30 cellular contexts compared by ENCODE assay signal in the genomic region with DNA sequence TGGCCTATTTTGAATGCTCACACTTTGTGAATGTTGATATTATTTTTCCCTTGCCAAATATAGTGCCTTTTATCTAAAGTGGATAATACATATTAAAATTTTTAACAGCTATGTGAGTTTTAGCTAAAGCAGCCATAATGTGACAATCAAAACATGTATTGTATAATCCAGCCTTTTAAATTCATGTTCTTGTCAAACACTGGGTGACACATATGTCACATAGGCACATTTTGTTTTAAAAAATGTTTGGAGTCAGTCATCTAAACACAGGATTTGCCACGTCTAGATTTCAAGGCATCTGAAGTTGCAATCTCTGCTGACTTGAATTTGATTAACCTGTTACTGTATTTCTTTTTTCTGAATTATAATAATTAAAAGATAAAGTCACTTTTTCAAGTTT.
"Had no signal": no experiment of that assay in that cellular context is flagged by ENCODE, and none has a peak within 500 bp of the region (broad histone marks: within the 10 kb centered on the region; RNA-seq: fewer than 3 reads in every experiment).

No MANE protein-coding gene starts in this region.

- DNase-seq: naive thymus-derived CD8-positive, alpha-beta T cell; nephron progenitor cell; occipital lobe; ovary; posterior cingulate gyrus; psoas muscle; right cardiac atrium; right lobe of liver; sigmoid colon; small intestine; stimulated activated CD4-positive, alpha-beta T cell treated with anti-CD3 and anti-CD28 coated beads, Interleukin-15, amount 100 ng/mL, for 24 hours; stimulated activated CD4-positive, alpha-beta T cell treated with anti-CD3 and anti-CD28 coated beads, Interleukin-2, amount 100 ng/mL, for 24 hours; stimulated activated CD4-positive, alpha-beta T cell treated with anti-CD3 and anti-CD28 coated beads, Interleukin-2, amount 100 ng/mL, for 48 hours; stimulated activated CD4-positive, alpha-beta T cell treated with anti-CD3 and anti-CD28 coated beads, Interleukin-4, amount 100 ng/mL, for 24 hours; stimulated activated naive B cell treated with anti-CD40 and anti-IgM and Interleukin-4, amounts not matched to agents 10 μg/mL and 1 μg/mL and 100 μg/mL, for 72 hours; stimulated activated naive CD4-positive, alpha-beta T cell treated with Interleukin-2 at 50 U/mL for 16 hours; stomach; thyroid gland; trophoblast cell; upper lobe of left lung had no signal

- H2AFZ ChIP-seq: neural progenitor cell, parathyroid adenoma had no signal

- H3K27ac Mint-ChIP-seq: naive thymus-derived CD8-positive, alpha-beta T cell; natural killer cell treated with Interleukin-12 subunit alpha and Interleukin-12 subunit beta and Interleukin-15 and Interleukin-18, amount 100 ng/mL, for 72 hours; nephron progenitor cell; neural progenitor cell; progenitor cell of endocrine pancreas; stimulated activated effector memory CD8-positive, alpha-beta T cell treated with anti-CD3 and anti-CD28 coated beads, Interleukin-12 subunit alpha, Interleukin-12 subunit beta, amount 100 ng/mL, for 72 hours; stimulated activated naive B cell treated with anti-CD40 and anti-IgM and Interleukin-4, amounts not matched to agents 10 μg/mL and 1 μg/mL and 100 μg/mL, for 72 hours; stimulated activated naive CD8-positive, alpha-beta T cell treated with anti-CD3 and anti-CD28 coated beads, Interleukin-15, Interleukin-2, amounts not matched to agents 100 ng/mL and 50 ng/mL, for 24 hours had no signal

- H3K9me3 Mint-ChIP-seq: nephron progenitor cell; neural progenitor cell; stimulated activated naive B cell treated with anti-CD40 and anti-IgM and Interleukin-4, amounts not matched to agents 10 μg/mL and 1 μg/mL and 100 μg/mL, for 72 hours; stimulated activated naive CD8-positive, alpha-beta T cell treated with anti-CD3 and anti-CD28 coated beads, Interleukin-15, Interleukin-2, amounts not matched to agents 100 ng/mL and 50 ng/mL, for 24 hours had no signal

- H3K4me1 Mint-ChIP-seq: naive thymus-derived CD8-positive, alpha-beta T cell; nephron progenitor cell; stimulated activated effector memory CD8-positive, alpha-beta T cell treated with anti-CD3 and anti-CD28 coated beads, Interleukin-12 subunit alpha, Interleukin-12 subunit beta, amount 100 ng/mL, for 72 hours; stimulated activated naive B cell treated with anti-CD40 and anti-IgM and Interleukin-4, amounts not matched to agents 10 μg/mL and 1 μg/mL and 100 μg/mL, for 72 hours had no signal

- H3K4me3 Mint-ChIP-seq: naive thymus-derived CD8-positive, alpha-beta T cell; natural killer cell treated with Interleukin-12 subunit alpha and Interleukin-12 subunit beta and Interleukin-15 and Interleukin-18, amount 100 ng/mL, for 72 hours; nephron progenitor cell; neural progenitor cell; stimulated activated effector memory CD8-positive, alpha-beta T cell treated with anti-CD3 and anti-CD28 coated beads, Interleukin-12 subunit alpha, Interleukin-12 subunit beta, amount 100 ng/mL, for 72 hours; stimulated activated naive B cell treated with anti-CD40 and anti-IgM and Interleukin-4, amounts not matched to agents 10 μg/mL and 1 μg/mL and 100 μg/mL, for 72 hours; stimulated activated naive CD8-positive, alpha-beta T cell treated with anti-CD3 and anti-CD28 coated beads, Interleukin-15, Interleukin-2, amounts not matched to agents 100 ng/mL and 50 ng/mL, for 24 hours had no signal

- H3K9me3 ChIP-seq: ovary, psoas muscle, right lobe of liver, stomach, thoracic aorta, thyroid gland, tibial nerve, upper lobe of left lung, vagina had no signal

- H3K36me3 Mint-ChIP-seq: naive thymus-derived CD8-positive, alpha-beta T cell; natural killer cell treated with Interleukin-12 subunit alpha and Interleukin-12 subunit beta and Interleukin-15 and Interleukin-18, amount 100 ng/mL, for 72 hours; neural progenitor cell; stimulated activated effector memory CD8-positive, alpha-beta T cell treated with anti-CD3 and anti-CD28 coated beads, Interleukin-12 subunit alpha, Interleukin-12 subunit beta, amount 100 ng/mL, for 72 hours; stimulated activated naive B cell treated with anti-CD40 and anti-IgM and Interleukin-4, amounts not matched to agents 10 μg/mL and 1 μg/mL and 100 μg/mL, for 72 hours had no signal

- H3K4me3 ChIP-seq: neural progenitor cell, ovary, psoas muscle, right lobe of liver, sigmoid colon, stomach, thoracic aorta, thyroid gland, tibial nerve, upper lobe of left lung, vagina had no signal

- H3K4me1 ChIP-seq: neural progenitor cell, parathyroid adenoma, psoas muscle, right lobe of liver, sigmoid colon, stomach, thyroid gland, tibial nerve, upper lobe of left lung, vagina had no signal

- H3K79me2 ChIP-seq: parathyroid adenoma had no signal

- H3K4me2 ChIP-seq: neural progenitor cell had no signal

- H3K36me3 ChIP-seq: neural progenitor cell, ovary, right lobe of liver, sigmoid colon, stomach, thoracic aorta, thyroid gland, tibial nerve, upper lobe of left lung, vagina had no signal

- H3K9ac ChIP-seq: neural progenitor cell, parathyroid adenoma had no signal

- H3K27me3 ChIP-seq: neural progenitor cell, ovary, right lobe of liver, sigmoid colon, stomach, thyroid gland, tibial nerve, upper lobe of left lung, vagina had no signal

- FAIRE-seq: small intestine, urothelium cell line had no signal

- H3K27me3 Mint-ChIP-seq: naive thymus-derived CD8-positive, alpha-beta T cell; natural killer cell treated with Interleukin-12 subunit alpha and Interleukin-12 subunit beta and Interleukin-15 and Interleukin-18, amount 100 ng/mL, for 72 hours; progenitor cell of endocrine pancreas; stimulated activated naive B cell treated with anti-CD40 and anti-IgM and Interleukin-4, amounts not matched to agents 10 μg/mL and 1 μg/mL and 100 μg/mL, for 72 hours; stimulated activated naive CD8-positive, alpha-beta T cell treated with anti-CD3 and anti-CD28 coated beads, Interleukin-15, Interleukin-2, amounts not matched to agents 100 ng/mL and 50 ng/mL, for 24 hours had no signal

- H3K27ac ChIP-seq: neural progenitor cell, ovary, parathyroid adenoma, psoas muscle, right lobe of liver, sigmoid colon, stomach, thoracic aorta, thyroid gland, tibial nerve, upper lobe of left lung, vagina had no signal
